Comparison of ENCODE assay signal across 16 cellular contexts in the genomic region with DNA sequence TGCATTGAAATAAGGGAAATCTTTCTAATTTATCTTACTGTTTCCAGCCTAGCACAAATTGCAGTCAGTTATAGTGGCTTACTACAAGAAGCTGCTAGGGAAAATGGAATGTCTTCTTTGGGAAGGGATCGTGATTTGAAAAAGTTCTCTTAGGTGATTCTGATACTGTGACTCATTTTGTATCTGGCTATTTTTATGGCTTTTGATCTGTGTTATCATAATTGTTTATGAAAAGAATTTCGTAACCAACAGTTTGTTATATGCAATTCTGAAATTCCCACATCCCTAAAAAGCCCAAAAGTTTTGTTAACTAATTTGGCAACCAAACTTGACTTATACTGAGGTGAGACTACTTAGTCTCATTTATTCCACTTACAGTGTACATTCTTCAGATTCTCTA. TPM values are rescaled to one million over a fixed set of nuclear protein-coding genes. Genes with fewer than 3 reads are reported as not detected.
DNase-seq lines count a peak whose midpoint lies in the region; ATAC-seq and TF ChIP-seq lines count a peak whose summit lies in the region.
"Had no signal": no experiment of that assay in that cellular context is flagged by ENCODE, and none has a peak within 500 bp of the region (broad histone marks: within the 10 kb centered on the region; RNA-seq: fewer than 3 reads in every experiment).

No MANE protein-coding gene starts in this region.

- ATAC-seq in heart right ventricle (no peak), foreskin keratinocyte (no peak), GM21619 (IDR thresholded peaks at IDR 0.05; ENCODE audit: unreplicated experiment) (no peak), HG02938 (IDR thresholded peaks at IDR 0.05; ENCODE audit: unreplicated experiment) (no peak)

- intact Hi-C loops in left ventricle myocardium inferior (cut with micrococcal nuclease) (no loop called here), heart right ventricle (cut with DNase I) (no loop called here)

- H3K9me3 ChIP-seq in left ventricle myocardium inferior (replicated peaks) (no peaks in the 10 kb centered on the region), heart right ventricle (no peaks in the 10 kb centered on the region), adipocyte (ENCODE audit: control insufficient read depth, low read length) (no peaks in the 10 kb centered on the region)
- H3K9me3 ChIP-seq: SJCRH30 had no signal

- H3K4me1 ChIP-seq in left ventricle myocardium inferior: peaks cover 56% of the 10 kb centered on the region
- peaks cover 0 to 47% (median 16%) of the 10 kb centered on the region in 9 donors for H3K4me1 ChIP-seq in heart right ventricle
- no peaks in the 10 kb centered on the region for H3K4me1 ChIP-seq in adipocyte (ENCODE audit: control insufficient read depth, insufficient read depth, low read length)
- peaks cover 8% of the 10 kb centered on the region for H3K4me1 ChIP-seq in foreskin keratinocyte
- H3K4me1 ChIP-seq: SJCRH30 had no signal

- H3K9ac ChIP-seq in adipocyte (ENCODE audit: low read length): no peak overlapping the region

- peaks cover 6% of the 10 kb centered on the region for H3K36me3 ChIP-seq in left ventricle myocardium inferior
- H3K36me3 ChIP-seq in heart right ventricle: no peaks in the 10 kb centered on the region
- no peaks in the 10 kb centered on the region for H3K36me3 ChIP-seq in adipocyte (ENCODE audit: control insufficient read depth, insufficient read depth, low read length, severe bottlenecking)
- H3K36me3 ChIP-seq: MG63, SJCRH30 had no signal

- H3K27ac ChIP-seq in left ventricle myocardium inferior (replicated peaks): peak overlapping the region; percentile 69
- H3K27ac ChIP-seq in heart right ventricle: peak overlapping the region in 3 of 10 donors; percentile 2 to 62 (median 60)
- H3K27ac ChIP-seq in foreskin keratinocyte: peak overlapping the region; percentile 57
- H3K27ac ChIP-seq: HL-60, SJCRH30 had no signal

- WGBS in heart right ventricle, 2 donors: 65% methylated on average over 2 of the region's 2 CpGs

- TF ChIP-seq CTCF in left ventricle myocardium inferior (IDR thresholded peaks at IDR 0.05; ENCODE audit: borderline replicate concordance) (no peak), heart right ventricle (IDR thresholded peaks at IDR 0.05) (no peak), foreskin keratinocyte (conservative IDR thresholded peaks at IDR 0.05) (no peak)

- H3K4me3 ChIP-seq in left ventricle myocardium inferior (no peak overlapping the region), heart right ventricle (no peak overlapping the region), adipocyte (ENCODE audit: low read length) (no peak overlapping the region)
- H3K4me3 ChIP-seq: MG63, SJCRH30 had no signal

- DNase-seq in left ventricle myocardium inferior (no peak), heart right ventricle (no peak), adipocyte (ENCODE audit: low read depth) (peak; percentile 60), foreskin keratinocyte (no peak), KG1 (lab: John Stamatoyannopoulos, UW) (no peak)
- DNase-seq: H7, Karpas-422, MG63, NCI-H1092, NCI-H1436 treated with DMSO at 0.1 percent for 48 hours, NCI-H2029 treated with DMSO at 0.1 percent for 48 hours, NCI-H2171 treated with DMSO at 0.1 percent for 48 hours, SJCRH30 had no signal

- H3K27me3 ChIP-seq in left ventricle myocardium inferior (ENCODE audit: low read depth): no peaks in the 10 kb centered on the region
- H3K27me3 ChIP-seq in heart right ventricle: no peaks in the 10 kb centered on the region
- H3K27me3 ChIP-seq in adipocyte (replicated peaks; ENCODE audit: control insufficient read depth, insufficient read depth, low read length): no peaks in the 10 kb centered on the region
- H3K27me3 ChIP-seq in foreskin keratinocyte: no peaks in the 10 kb centered on the region
- H3K27me3 ChIP-seq: MG63, SJCRH30 had no signal

RNA-seq across cellular contexts. Expression of gene PTPN4, which starts 12.4 kb away (rescaled TPM):
- total RNA-seq in left ventricle myocardium inferior (45.4 TPM), heart right ventricle (10 to 100 TPM; 25.9 to 56.1 (median 49.8) TPM), foreskin keratinocyte (24.2 and 25.7 TPM in 2 replicates)
- polyA plus RNA-seq in heart right ventricle (1 to 10 TPM; 2.5 to 3.7 TPM), foreskin keratinocyte (5.7 and 6.8 TPM in 2 replicates)
